In genomic region chr1:173925306-173926242, GRCh38 we compare ENCODE assay signal across 1 cellular context.
TF ChIP-seq lines count a peak whose summit lies in the region.

No MANE protein-coding gene starts in this region.

TF ChIP-seq in HepG2, 621 proteins besides CTCF, POLR2A, EP300 and RAD21 (continued from another document and continues in another):
- TF ChIP-seq AHDC1 (CRISPR knock-in tag; IDR thresholded peaks at IDR 0.05; ENCODE audit: borderline replicate concordance) (peak; percentile 25; the same call in 1 of the 2 replicates), ZNF264 (CRISPR knock-in tag; IDR thresholded peaks at IDR 0.05) (peak; percentile 43; the same call in 1 of the 2 replicates), ZNF83 (CRISPR knock-in tag; IDR thresholded peaks at IDR 0.05; ENCODE audit: borderline replicate concordance) (no peak), ZNF33A (CRISPR knock-in tag; IDR thresholded peaks at IDR 0.05; ENCODE audit: borderline replicate concordance) (0 out of 2 replicates have a peak, but pooled peaks have one; percentile 35), FOXP1 (IDR thresholded peaks at IDR 0.05) (no peak), FOXP1 (CRISPR knock-in tag; IDR thresholded peaks at IDR 0.05) (no peak), MED1 (CRISPR knock-in tag; IDR thresholded peaks at IDR 0.05) (0 out of 2 replicates have a peak, but pooled peaks have one; percentile 18), KLF6 (CRISPR knock-in tag; IDR thresholded peaks at IDR 0.05) (no peak), KMT2A (CRISPR knock-in tag; IDR thresholded peaks at IDR 0.05) (no peak), ZNF12 (CRISPR knock-in tag; IDR thresholded peaks at IDR 0.05) (peak; percentile 43; the same call in 1 of the 2 replicates), ADNP (CRISPR knock-in tag; IDR thresholded peaks at IDR 0.05) (peak; percentile 64; the same call in 1 of the 2 replicates), PPARG (CRISPR knock-in tag; conservative IDR thresholded peaks at IDR 0.05) (0 out of 2 replicates have a peak, but pooled peaks have one; percentile 19), TGIF2 (CRISPR knock-in tag; IDR thresholded peaks at IDR 0.05) (no peak), GATAD2A (CRISPR knock-in tag; IDR thresholded peaks at IDR 0.05) (peak; percentile 60), MAFK (conservative IDR thresholded peaks at IDR 0.05 in 1 of 2, IDR thresholded peaks at IDR 0.05 in 1 of 2; ENCODE audit: low read length in 2 of 2) (peak; percentile 72 to 76), PAXIP1 (CRISPR knock-in tag; conservative IDR thresholded peaks at IDR 0.05) (peak; percentile 80), ARID4A (CRISPR knock-in tag; IDR thresholded peaks at IDR 0.05; ENCODE audit: borderline replicate concordance) (peak; percentile 20; the same call in 1 of the 2 replicates), MAFF (IDR thresholded peaks at IDR 0.05; ENCODE audit: low read depth, low read length) (peak; percentile 70), E2F1 (CRISPR knock-in tag; IDR thresholded peaks at IDR 0.05) (no peak), ZUFSP (CRISPR knock-in tag; IDR thresholded peaks at IDR 0.05; ENCODE audit: borderline replicate concordance) (no peak), SP4 (CRISPR knock-in tag; IDR thresholded peaks at IDR 0.05) (no peak), HNRNPUL1 (IDR thresholded peaks at IDR 0.05; ENCODE audit: low read depth, low read length) (peak; percentile 72; the same call in 1 of the 2 replicates), POGK (CRISPR knock-in tag; conservative IDR thresholded peaks at IDR 0.05) (peak; percentile 46; the same call in 1 of the 2 replicates), NCOA2 (CRISPR knock-in tag; IDR thresholded peaks at IDR 0.05) (no peak), ZNF674 (CRISPR knock-in tag; IDR thresholded peaks at IDR 0.05; ENCODE audit: low read depth) (no peak), NFE2L2 (IDR thresholded peaks at IDR 0.05; ENCODE audit: low read length) (peak; percentile 59; the same call in 1 of the 2 replicates), IKZF1 (IDR thresholded peaks at IDR 0.05) (no peak), HOXA3 (CRISPR knock-in tag; IDR thresholded peaks at IDR 0.05) (0 out of 2 replicates have a peak, but pooled peaks have one; percentile 21), CREBL2 (CRISPR knock-in tag; IDR thresholded peaks at IDR 0.05; ENCODE audit: borderline replicate concordance) (no peak), FOXP4 (CRISPR knock-in tag; IDR thresholded peaks at IDR 0.05) (peak; percentile 44; the same call in 1 of the 2 replicates), POGZ (CRISPR knock-in tag; IDR thresholded peaks at IDR 0.05) (peak; percentile 31; the same call in 1 of the 2 replicates), MAZ (IDR thresholded peaks at IDR 0.05; ENCODE audit: borderline replicate concordance, low read depth, low read length) (no peak), MAZ (CRISPR knock-in tag; IDR thresholded peaks at IDR 0.05; ENCODE audit: low read depth) (no peak), ZNF776 (CRISPR knock-in tag; IDR thresholded peaks at IDR 0.05) (no peak)
